3 cellular contexts compared by ENCODE assay signal in genomic region chr1:61131716-61132115, GRCh38.
TF ChIP-seq lines count a peak whose summit lies in the region.

No MANE protein-coding gene starts in this region.

TF ChIP-seq in endothelial cell of umbilical vein, 7 proteins besides CTCF, POLR2A, EP300 and RAD21:
- no peak for TF ChIP-seq MYC (IDR thresholded peaks at IDR 0.05; ENCODE audit: low read depth, low read length)
- TF ChIP-seq MAX (IDR thresholded peaks at IDR 0.05; ENCODE audit: insufficient read depth, insufficient read length): no peak
- no peak for TF ChIP-seq FOS (IDR thresholded peaks at IDR 0.05; ENCODE audit: borderline replicate concordance, insufficient read depth, low read length)
- TF ChIP-seq POLR2AphosphoS5 (IDR thresholded peaks at IDR 0.05; ENCODE audit: insufficient read depth, low read depth, low read length): no peak
- TF ChIP-seq GATA2 (IDR thresholded peaks at IDR 0.05; ENCODE audit: insufficient read depth, insufficient read length, low read depth, low read length): no peak
- TF ChIP-seq JUN (IDR thresholded peaks at IDR 0.05; ENCODE audit: borderline replicate concordance, insufficient read depth, insufficient read length, low read depth): no peak
- TF ChIP-seq EZH2 (IDR thresholded peaks at IDR 0.05; ENCODE audit: borderline replicate concordance, low read depth, low read length, severe bottlenecking): no peak

TF ChIP-seq in HEK293T, 16 proteins besides CTCF, POLR2A, EP300 and RAD21:
- TF ChIP-seq HDGF (IDR thresholded peaks at IDR 0.05; ENCODE audit: borderline replicate concordance): no peak
- no peak for TF ChIP-seq ZNF384 (IDR thresholded peaks at IDR 0.05)

TF ChIP-seq in GM23338, 12 proteins besides CTCF, POLR2A, EP300 and RAD21:
- no peak for TF ChIP-seq STAT1 (IDR thresholded peaks at IDR 0.05; ENCODE audit: unreplicated experiment)
- TF ChIP-seq POLR2AphosphoS5 (IDR thresholded peaks at IDR 0.05; ENCODE audit: low read depth): no peak
- no peak for TF ChIP-seq ETS1 (IDR thresholded peaks at IDR 0.05)
- no peak for TF ChIP-seq CREB1 (CRISPR knock-in tag; IDR thresholded peaks at IDR 0.05; ENCODE audit: low read depth)
- no peak for TF ChIP-seq ZNF462 (CRISPR knock-in tag; IDR thresholded peaks at IDR 0.05)
- TF ChIP-seq NANOG (IDR thresholded peaks at IDR 0.05; ENCODE audit: borderline replicate concordance): no peak
